Comparison of ENCODE assay signal across 8 cellular contexts in the genomic region with DNA sequence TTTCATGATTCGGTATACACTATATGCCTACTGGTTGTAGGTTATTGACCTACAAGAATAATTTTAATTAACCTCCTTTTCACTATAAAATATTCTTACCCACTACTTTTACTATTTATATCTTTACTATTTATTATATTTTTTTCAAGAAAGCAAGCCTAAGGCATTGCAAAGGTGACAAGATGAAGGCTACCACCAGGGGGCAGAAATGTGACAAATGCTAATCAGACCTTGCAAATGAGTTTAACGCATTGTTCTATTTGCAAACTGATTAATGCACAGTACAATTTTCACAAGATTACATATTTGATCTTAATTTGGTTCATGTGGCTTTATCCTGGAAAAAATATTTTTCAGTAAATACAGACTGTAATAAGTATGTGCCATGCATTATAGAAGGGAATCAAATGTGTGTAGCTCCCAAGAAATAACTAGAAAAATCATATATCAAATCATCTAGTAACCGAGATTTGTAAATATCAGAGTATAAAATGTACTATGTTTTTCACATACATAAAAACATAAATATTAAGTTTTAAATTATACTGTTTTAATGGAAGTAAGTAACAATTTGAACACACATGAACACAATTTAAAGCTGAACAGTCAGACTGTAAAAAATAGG.
A peak's percentile ranks its signal among the peaks of the same experiment; 100 is the strongest.
DNase-seq lines count a peak whose midpoint lies in the region; ATAC-seq, FAIRE-seq and TF ChIP-seq lines count a peak whose summit lies in the region.

No MANE protein-coding gene starts in this region.

- no peaks in the 10 kb centered on the region for H3K9me3 ChIP-seq in AG04450 (ENCODE audit: control insufficient read depth, insufficient read depth, low read length)

- TF ChIP-seq CTCF in AG04450 (IDR thresholded peaks at IDR 0.05; ENCODE audit: low read depth, low read length) (peak; percentile 92), GM12873 (IDR thresholded peaks at IDR 0.05; ENCODE audit: insufficient read depth, low read depth, low read length, missing control alignments) (peak; percentile 74)

- ATAC-seq in HG03108 (IDR thresholded peaks at IDR 0.05; ENCODE audit: unreplicated experiment): peak; percentile 50

- peak; percentile 18 for DNase-seq in AG04450 (ENCODE audit: low read depth, low spot score)
- DNase-seq in NCI-H82 (lab: John Stamatoyannopoulos, UW): peak; percentile 80
- peak; percentile 21 for DNase-seq in activated T-cell treated with anti-CD3 and anti-CD28 coated beads, Interleukin-2, amount 50 U/mL, for 1 hour
- no peak for DNase-seq in frontal cortex (ENCODE audit: low spot score in 2 of 2)
- peak; percentile 10 for DNase-seq in retina
- DNase-seq in cerebellar nuclear complex (lab: John Stamatoyannopoulos, UW): no peak

- H3K27ac ChIP-seq in AG04450 (ENCODE audit: low read depth, low read length): no peak overlapping the region

- H3K27me3 ChIP-seq in AG04450 (ENCODE audit: control insufficient read depth, insufficient read depth, low read length): no peaks in the 10 kb centered on the region

- POLR2A ChIA-PET in AG04450 (lab: Yijun Ruan, JAX): no interaction called here

- no peak overlapping the region for H3K4me3 ChIP-seq in AG04450 (ENCODE audit: low read depth, low read length)

- CTCF ChIA-PET in AG04450 (lab: Charles Lee): interaction anchor here (0.6 to 5.4 kb wide), 29 partner anchors 11 to 1503 kb away, joined by 3 to 55 read pairs (median 3); a partner anchor contains a TSS

- FAIRE-seq in frontal cortex (lab: Jason Lieb, UNC): peak; percentile 66

Comparison
In these comparisons a context has a peak if more than half of its experiments do, and no peak if none do; other contexts are left out.
1. DNase-seq: peak in AG04450 (single experiment), NCI-H82 (single experiment), activated T-cell treated with anti-CD3 and anti-CD28 coated beads, Interleukin-2, amount 50 U/mL, for 1 hour (single experiment) and retina (single experiment); none in frontal cortex (0 of 2) and cerebellar nuclear complex (0 of 2).